ENCODE assay signal across 8 cellular contexts in the genomic region with DNA sequence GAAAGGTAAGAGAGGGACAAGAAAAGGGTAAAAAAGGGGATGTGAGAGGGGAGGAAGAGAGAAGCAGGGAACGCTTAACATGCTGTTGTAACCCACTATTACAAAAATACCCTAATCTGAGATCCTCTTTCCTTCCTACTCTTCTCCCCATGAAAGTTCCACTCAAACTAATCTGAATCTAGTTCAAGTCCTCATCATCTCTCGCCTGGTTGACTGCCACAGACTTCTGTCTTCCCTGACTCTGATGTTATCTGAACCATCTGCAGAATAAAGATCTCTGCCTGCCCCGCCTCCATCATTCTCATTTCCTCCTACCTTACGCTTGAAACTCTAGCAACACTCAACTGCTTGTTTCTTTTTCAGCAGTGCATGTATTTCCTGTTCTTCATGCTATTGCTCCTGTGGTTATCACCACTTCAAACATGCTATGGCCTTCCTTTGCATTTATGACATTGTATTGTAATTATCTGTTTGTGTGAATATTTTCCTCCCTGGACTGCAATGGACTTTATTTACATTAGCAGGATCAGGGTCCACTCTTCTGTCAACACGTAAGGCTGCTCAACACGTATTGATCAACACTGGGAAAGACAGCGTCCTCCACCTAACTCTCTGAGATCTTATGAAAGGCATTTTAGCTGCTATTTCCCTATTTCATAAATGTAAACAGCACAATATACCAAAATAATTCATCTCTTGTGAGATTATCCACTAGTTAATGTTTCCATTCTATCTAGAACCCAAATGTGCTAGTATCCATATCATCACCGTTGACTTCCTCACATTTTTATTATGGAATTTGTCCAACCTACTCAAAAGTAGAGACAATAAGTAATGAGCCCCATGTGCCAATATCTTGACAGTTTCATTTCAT.
A peak's percentile ranks its signal among the peaks of the same experiment; 100 is the strongest.
DNase-seq lines count a peak whose midpoint lies in the region; ATAC-seq, FAIRE-seq and TF ChIP-seq lines count a peak whose summit lies in the region.

No MANE protein-coding gene starts in this region.

- intact Hi-C loops in naive thymus-derived CD4-positive, alpha-beta T cell (cut with micrococcal nuclease): loop anchor here (1.0 to 10.0 kb wide), 14 partner anchors 11 to 1998 kb away; a partner anchor contains a TSS

- peak overlapping the region; percentile 23 for H3K4me3 ChIP-seq in naive thymus-derived CD4-positive, alpha-beta T cell (ENCODE audit: low read length)
- H3K4me3 ChIP-seq in SK-N-SH (ENCODE audit: low read depth in 2 of 2, low read length in 1 of 2): no peak overlapping the region

- H3K4me3 Mint-ChIP-seq in naive thymus-derived CD4-positive, alpha-beta T cell: peak overlapping the region; percentile 59 to 76 (median 69)

- peak overlapping the region; percentile 46 for H3K27ac ChIP-seq in naive thymus-derived CD4-positive, alpha-beta T cell (ENCODE audit: low read depth, low read length)
- H3K27ac ChIP-seq in SK-N-SH (ENCODE audit: low read depth in 2 of 2, low read length in 1 of 2): no peak overlapping the region

- peak overlapping the region; percentile 75 to 94 (median 87) for H3K27ac Mint-ChIP-seq in naive thymus-derived CD4-positive, alpha-beta T cell

- POLR2A ChIA-PET in naive thymus-derived CD4-positive, alpha-beta T cell (lab: Charles Lee): interaction anchor here (1.6 kb wide), 1 partner anchor 12 kb away, joined by 4 read pairs; no protein-coding TSS in a partner anchor
- POLR2A ChIA-PET in SK-N-SH (lab: Yijun Ruan, JAX): interaction anchor here (0.6 kb wide), 1 partner anchor 640 kb away, joined by 3 read pairs; no protein-coding TSS in a partner anchor

- H3K27me3 Mint-ChIP-seq in naive thymus-derived CD4-positive, alpha-beta T cell: no peaks in the 10 kb centered on the region

- WGBS in SK-N-SH (ENCODE audit: low lambda C conversion rate): 36% methylated on average over 8 of the region's 8 CpGs

- peaks cover 12 to 32% of the 10 kb centered on the region in 2 donors for H3K4me1 ChIP-seq in naive thymus-derived CD4-positive, alpha-beta T cell (ENCODE audit: control insufficient read depth in 2 of 2, insufficient read depth in 2 of 2, low read length in 2 of 2)
- H3K4me1 ChIP-seq in SK-N-SH (ENCODE audit: control insufficient read depth in 1 of 2, insufficient read depth in 2 of 2, low read depth in 1 of 2, low read length in 1 of 2): no peaks in the 10 kb centered on the region

- H3K79me2 ChIP-seq in SK-N-SH (ENCODE audit: insufficient read depth): no peaks in the 10 kb centered on the region

- H3K4me1 Mint-ChIP-seq in naive thymus-derived CD4-positive, alpha-beta T cell: peaks cover 16 to 54% (median 31%) of the 10 kb centered on the region in 7 donors

- TF ChIP-seq EP300 in SK-N-SH (IDR thresholded peaks at IDR 0.05; ENCODE audit: borderline replicate concordance in 1 of 2, low read depth in 1 of 2, low read length in 1 of 2): no peak

- no peak overlapping the region for H3K9ac ChIP-seq in SK-N-SH

- H2AFZ ChIP-seq in SK-N-SH (ENCODE audit: low read depth): no peak overlapping the region

- no peak overlapping the region for H3K4me2 ChIP-seq in SK-N-SH

- H3F3A ChIP-seq in SK-N-SH (replicated peaks; ENCODE audit: insufficient read depth): no peaks in the 10 kb centered on the region

- no peak for TF ChIP-seq RAD21 in SK-N-SH (IDR thresholded peaks at IDR 0.05; ENCODE audit: low read length)

- FAIRE-seq in urothelium cell line (lab: Jason Lieb, UNC): no peak

- ATAC-seq in GM19438 (IDR thresholded peaks at IDR 0.05; ENCODE audit: low read depth, unreplicated experiment): peak; percentile 93
- peak; percentile 98 for ATAC-seq in HG03442 (IDR thresholded peaks at IDR 0.05; ENCODE audit: unreplicated experiment)
- peak; percentile 99 for ATAC-seq in naive thymus-derived CD4-positive, alpha-beta T cell

- H3K9me2 ChIP-seq in SK-N-SH: no peaks in the 10 kb centered on the region

- TF ChIP-seq CTCF in SK-N-SH (IDR thresholded peaks at IDR 0.05): no peak

- peaks cover 0 to 11% (median 4%) of the 10 kb centered on the region in 11 donors for H3K9me3 Mint-ChIP-seq in naive thymus-derived CD4-positive, alpha-beta T cell

- peaks cover 0 to 9% (median 3%) of the 10 kb centered on the region in 5 donors for H3K36me3 Mint-ChIP-seq in naive thymus-derived CD4-positive, alpha-beta T cell

- no peaks in the 10 kb centered on the region for H3K36me3 ChIP-seq in naive thymus-derived CD4-positive, alpha-beta T cell (ENCODE audit: control insufficient read depth in 2 of 3, insufficient read depth in 3 of 3, low read length in 3 of 3)
- H3K36me3 ChIP-seq in SK-N-SH (replicated peaks in 1 of 2; ENCODE audit: control insufficient read depth in 1 of 2, insufficient read depth in 2 of 2, low read length in 1 of 2): no peaks in the 10 kb centered on the region

- CTCF ChIA-PET in naive thymus-derived CD4-positive, alpha-beta T cell (lab: Charles Lee): interaction anchor here (0.6 to 1.0 kb wide), 2 partner anchors 32 to 300 kb away, joined by 3 to 4 read pairs; no protein-coding TSS in a partner anchor
- CTCF ChIA-PET in SK-N-SH (lab: Yijun Ruan, JAX): no interaction called here

- no peaks in the 10 kb centered on the region for H3K27me3 ChIP-seq in naive thymus-derived CD4-positive, alpha-beta T cell (ENCODE audit: control insufficient read depth in 2 of 2, insufficient read depth in 2 of 2, low read length in 2 of 2)
- no peaks in the 10 kb centered on the region for H3K27me3 ChIP-seq in SK-N-SH (ENCODE audit: insufficient read depth)

- no peaks in the 10 kb centered on the region for H3K9me3 ChIP-seq in naive thymus-derived CD4-positive, alpha-beta T cell (ENCODE audit: control insufficient read depth in 2 of 3, low read length in 3 of 3)
- H3K9me3 ChIP-seq in SK-N-SH: no peaks in the 10 kb centered on the region

- DNase-seq in activated CD4-positive, alpha-beta T cell treated with anti-CD3 and anti-CD28 coated beads, Interleukin-2, amount 50 U/mL, for 48 hours: peak; percentile 33 to 44
- peak in 8 of 9 donors; percentile 34 to 87 (median 82) for DNase-seq in naive thymus-derived CD4-positive, alpha-beta T cell
- DNase-seq in AG08396 (ENCODE audit: low spot score): no peak
- DNase-seq in SK-N-SH: no peak
- DNase-seq in HCEC 1CT: no peak
- no peak for DNase-seq in urothelium cell line (ENCODE audit: low spot score)

- no peaks in the 10 kb centered on the region for H4K20me1 ChIP-seq in SK-N-SH (ENCODE audit: insufficient read depth)

TF ChIP-seq in SK-N-SH, 30 proteins besides CTCF, POLR2A, EP300 and RAD21:
- no peak for TF ChIP-seq JUND (IDR thresholded peaks at IDR 0.05)
- no peak for TF ChIP-seq ELF1 (IDR thresholded peaks at IDR 0.05)
- TF ChIP-seq, protein P1, sequence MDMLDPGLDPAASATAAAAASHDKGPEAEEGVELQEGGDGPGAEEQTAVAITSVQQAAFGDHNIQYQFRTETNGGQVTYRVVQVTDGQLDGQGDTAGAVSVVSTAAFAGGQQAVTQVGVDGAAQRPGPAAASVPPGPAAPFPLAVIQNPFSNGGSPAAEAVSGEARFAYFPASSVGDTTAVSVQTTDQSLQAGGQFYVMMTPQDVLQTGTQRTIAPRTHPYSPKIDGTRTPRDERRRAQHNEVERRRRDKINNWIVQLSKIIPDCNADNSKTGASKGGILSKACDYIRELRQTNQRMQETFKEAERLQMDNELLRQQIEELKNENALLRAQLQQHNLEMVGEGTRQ (IDR thresholded peaks at IDR 0.05; ENCODE audit: borderline replicate concordance, low read depth, low read length): no peak
- TF ChIP-seq, protein P2, sequence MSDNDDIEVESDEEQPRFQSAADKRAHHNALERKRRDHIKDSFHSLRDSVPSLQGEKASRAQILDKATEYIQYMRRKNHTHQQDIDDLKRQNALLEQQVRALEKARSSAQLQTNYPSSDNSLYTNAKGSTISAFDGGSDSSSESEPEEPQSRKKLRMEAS (IDR thresholded peaks at IDR 0.05; ENCODE audit: low read depth): no peak
- no peak for TF ChIP-seq NFIC (IDR thresholded peaks at IDR 0.05; ENCODE audit: borderline replicate concordance)
- TF ChIP-seq TEAD4 (IDR thresholded peaks at IDR 0.05; ENCODE audit: borderline replicate concordance, insufficient read depth): no peak
- TF ChIP-seq POLR2AphosphoS5 (IDR thresholded peaks at IDR 0.05; ENCODE audit: low read depth, low read length): no peak
- TF ChIP-seq TCF12 (IDR thresholded peaks at IDR 0.05): no peak
- no peak for TF ChIP-seq CHD2 (IDR thresholded peaks at IDR 0.05; ENCODE audit: low read length, partially characterized antibody)
- no peak for TF ChIP-seq FOXM1 (IDR thresholded peaks at IDR 0.05; ENCODE audit: low read depth)
- TF ChIP-seq FOXJ3 (CRISPR knock-in tag; IDR thresholded peaks at IDR 0.05): no peak
TF ChIP-seq in SK-N-SH: peak in this region for 0.

Comparison
In these comparisons a context has a peak if more than half of its experiments do, and no peak if none do; other contexts are left out.
1. DNase-seq: peak in activated CD4-positive, alpha-beta T cell treated with anti-CD3 and anti-CD28 coated beads, Interleukin-2, amount 50 U/mL, for 48 hours (2 of 2) and naive thymus-derived CD4-positive, alpha-beta T cell (8 of 9); none in AG08396 (single experiment), SK-N-SH (single experiment), HCEC 1CT (single experiment) and urothelium cell line (single experiment).
2. Peak in every context shown above with its lines, with median percentiles within 50 percentile points of each other: ATAC-seq.